ENCODE assay signal across 33 cellular contexts in the genomic region with DNA sequence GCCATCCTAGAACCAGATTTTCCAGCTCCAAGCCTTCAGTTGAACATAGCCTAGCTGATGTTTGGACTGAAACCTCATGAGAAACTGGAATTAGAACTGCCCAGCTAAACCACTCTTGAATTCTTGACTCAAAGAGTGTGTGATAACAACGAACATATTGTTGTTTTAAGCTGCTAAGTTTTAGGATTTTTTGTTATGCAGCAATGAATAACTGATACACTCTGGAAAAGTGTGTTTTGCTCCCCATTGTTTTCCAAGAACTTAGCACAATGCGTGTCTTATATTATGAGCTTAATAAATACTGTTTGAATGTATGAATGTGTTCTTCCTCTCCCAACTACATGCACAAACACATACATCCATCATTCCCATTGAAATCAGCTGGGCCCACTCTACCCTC.
"Had no signal": no experiment of that assay in that cellular context is flagged by ENCODE, and none has a peak within 500 bp of the region (broad histone marks: within the 10 kb centered on the region; RNA-seq: fewer than 3 reads in every experiment).

No MANE protein-coding gene starts in this region.

- FAIRE-seq: astrocyte, bronchial epithelial cell had no signal

- H3K4me1 ChIP-seq: adrenal gland, ascending aorta, body of pancreas, breast epithelium had no signal

- DNase-seq: activated effector memory CD4-positive, alpha-beta T cell treated with anti-CD3 and anti-CD28 coated beads, Interleukin-2, amount 50 U/mL, for 16 hours; activated effector memory CD4-positive, alpha-beta T cell treated with Interleukin-2 at 50 U/mL for 16 hours; activated gamma-delta T cell; activated gamma-delta T cell treated with Interleukin-2 at 50 U/mL for 16 hours; activated naive CD4-positive, alpha-beta T cell; activated naive CD4-positive, alpha-beta T cell treated with anti-CD3 and anti-CD28 coated beads for 36 hours; activated naive CD4-positive, alpha-beta T cell treated with anti-CD3 and anti-CD28 coated beads, Interleukin-2, amount 10 ng/mL, durations not matched to agents 7 days and 5 days; activated naive CD4-positive, alpha-beta T cell treated with anti-CD3 and anti-CD28 coated beads, Interleukin-2, amount 50 U/mL, for 16 hours; activated naive CD4-positive, alpha-beta T cell treated with Interleukin-2 at 50 U/mL for 16 hours; activated naive CD8-positive, alpha-beta T cell treated with anti-CD3 and anti-CD28 coated beads for 36 hours; activated naive CD8-positive, alpha-beta T cell treated with anti-CD3 and anti-CD28 coated beads, Interleukin-2, amount 10 ng/mL, durations not matched to agents 7 days and 5 days; activated naive CD8-positive, alpha-beta T cell treated with anti-CD3 and anti-CD28 coated beads, Interleukin-2, amount 50 U/mL, for 24 hours; activated T-cell treated with anti-CD3 and anti-CD28 coated beads, Interleukin-2, amount 50 U/mL, for 24 hours; activated T-cell treated with anti-CD3 and anti-CD28 coated beads, Interleukin-2, amount 50 U/mL, for 4 hours; activated T-cell treated with anti-CD3 and anti-CD28 coated beads, Interleukin-2, amount 50 U/mL, for 48 hours; activated T-cell treated with anti-CD3 and anti-CD28 coated beads, Interleukin-2, amount 50 U/mL, for 72 hours; adrenal gland; amniotic stem cell; amygdala; anterior cingulate cortex; aorta; body of pancreas; brain microvascular endothelial cell; caudate nucleus; central memory CD4-positive, alpha-beta T cell; cerebellar nuclear complex had no signal

- H3K27ac ChIP-seq: adrenal gland, ascending aorta, body of pancreas, brain microvascular endothelial cell, breast epithelium, cardiac muscle cell had no signal

- H3K4me3 ChIP-seq: adrenal gland, ascending aorta, body of pancreas, breast epithelium, cardiac muscle cell had no signal

- H3K36me3 ChIP-seq: adrenal gland, ascending aorta, brain microvascular endothelial cell, breast epithelium, cardiac muscle cell had no signal

- ATAC-seq: activated naive CD4-positive, alpha-beta T cell treated with anti-CD3 and anti-CD28 coated beads, Interleukin-2, amount 50 U/mL, for 72 hours; activated naive CD8-positive, alpha-beta T cell treated with anti-CD3 and anti-CD28 coated beads, Interleukin-2, amount 50 U/mL, for 24 hours; activated T-cell treated with anti-CD3 and anti-CD28 coated beads, Interleukin-2, amount 50 U/mL, for 4 hours; activated T-cell treated with anti-CD3 and anti-CD28 coated beads, Interleukin-2, amount 50 U/mL, for 72 hours; activated T-helper 17 cell treated with anti-CD3 and anti-CD28 coated beads, Interleukin-2, amount 50 U/mL, for 72 hours; body of pancreas had no signal

- H3K27me3 ChIP-seq: adrenal gland, ascending aorta, body of pancreas, brain microvascular endothelial cell, breast epithelium, cardiac muscle cell had no signal

- H3K9me3 ChIP-seq: adrenal gland, ascending aorta, body of pancreas, breast epithelium had no signal
